In genomic region chr4:55633903-55634302, GRCh38 we compare ENCODE assay signal across 2 cellular contexts.
TF ChIP-seq lines count a peak whose summit lies in the region.

No MANE protein-coding gene starts in this region.

TF ChIP-seq in HCT116, 20 proteins besides CTCF, POLR2A, EP300 and RAD21:
- no peak for TF ChIP-seq CBX3 (IDR thresholded peaks at IDR 0.05; ENCODE audit: low read depth)
- no peak for TF ChIP-seq POLR2AphosphoS5 (IDR thresholded peaks at IDR 0.05; ENCODE audit: low read depth, low read length)
- TF ChIP-seq YY1 (IDR thresholded peaks at IDR 0.05; ENCODE audit: extremely low read depth, insufficient replicate concordance, low read depth, low read length) = no peak
- no peak for TF ChIP-seq JUND (IDR thresholded peaks at IDR 0.05)
- no peak for TF ChIP-seq EGR1 (IDR thresholded peaks at IDR 0.05; ENCODE audit: low read depth)
- TF ChIP-seq SRF (IDR thresholded peaks at IDR 0.05; ENCODE audit: low read depth) = no peak
- no peak for TF ChIP-seq SP1 (IDR thresholded peaks at IDR 0.05; ENCODE audit: low read depth)
- no peak for TF ChIP-seq ATF3 (IDR thresholded peaks at IDR 0.05)
- TF ChIP-seq ZFX (IDR thresholded peaks at IDR 0.05) = no peak
- TF ChIP-seq ELF1 (IDR thresholded peaks at IDR 0.05; ENCODE audit: borderline replicate concordance, low read depth) = no peak
- no peak for TF ChIP-seq ZBTB33 (IDR thresholded peaks at IDR 0.05; ENCODE audit: extremely low read depth, insufficient replicate concordance, low read length)
- TF ChIP-seq SIN3A (IDR thresholded peaks at IDR 0.05; ENCODE audit: low read depth) = no peak
- no peak for TF ChIP-seq MAX (IDR thresholded peaks at IDR 0.05)
- no peak for TF ChIP-seq EZH2phosphoT487 (IDR thresholded peaks at IDR 0.05; ENCODE audit: borderline replicate concordance)
- TF ChIP-seq EZH2 (IDR thresholded peaks at IDR 0.05) = no peak
- no peak for TF ChIP-seq FOSL1 (IDR thresholded peaks at IDR 0.05; ENCODE audit: low read depth)
- TF ChIP-seq TCF7L2 (IDR thresholded peaks at IDR 0.05; ENCODE audit: borderline replicate concordance, extremely low read depth, insufficient read depth, insufficient read length) = no peak
- no peak for TF ChIP-seq REST (IDR thresholded peaks at IDR 0.05; ENCODE audit: low read depth)

TF ChIP-seq in K562, 482 proteins besides CTCF, POLR2A, EP300 and RAD21 (continues in another document):
- TF ChIP-seq ID3 (CRISPR knock-in tag; IDR thresholded peaks at IDR 0.05) (no peak), ID3 (tag; IDR thresholded peaks at IDR 0.05) (0 out of 2 replicates have a peak, but pooled peaks have one; percentile 13), HDAC1 (IDR thresholded peaks at IDR 0.05) (peak in 1 of 2 experiments; percentile 72; a peak in 2 of 4 replicates), RAD51 (IDR thresholded peaks at IDR 0.05; ENCODE audit: borderline replicate concordance, low read depth) (peak; percentile 34; the same call in 1 of the 2 replicates), POLR2H (tag; IDR thresholded peaks at IDR 0.05; ENCODE audit: low read depth) (0 out of 2 replicates have a peak, but pooled peaks have one; percentile 16), CHD7 (IDR thresholded peaks at IDR 0.05; ENCODE audit: low read depth, low read length) (no peak), DPF2 (IDR thresholded peaks at IDR 0.05) (0 out of 2 replicates have a peak, but pooled peaks have one; percentile 35), BRD9 (IDR thresholded peaks at IDR 0.05; ENCODE audit: low read depth, partially characterized antibody) (peak; percentile 40), POLR2AphosphoS5 (IDR thresholded peaks at IDR 0.05; ENCODE audit: control insufficient read depth, insufficient read depth, low read depth, low read length) (0 out of 2 replicates have a peak, but pooled peaks have one; percentile 14), ATF7 (IDR thresholded peaks at IDR 0.05) (no peak), NKRF (IDR thresholded peaks at IDR 0.05; ENCODE audit: borderline replicate concordance) (peak; percentile 64), MTA1 (IDR thresholded peaks at IDR 0.05; ENCODE audit: borderline replicate concordance) (0 out of 2 replicates have a peak, but pooled peaks have one; percentile 42), SMARCA4 (IDR thresholded peaks at IDR 0.05) (0 out of 2 replicates have a peak, but pooled peaks have one; percentile 34), SNIP1 (IDR thresholded peaks at IDR 0.05; ENCODE audit: low read depth) (0 out of 2 replicates have a peak, but pooled peaks have one; percentile 11), EP400 (IDR thresholded peaks at IDR 0.05) (peak; percentile 19; the same call in 1 of the 2 replicates), SIN3A (IDR thresholded peaks at IDR 0.05; ENCODE audit: borderline replicate concordance in 2 of 2, control insufficient read depth in 1 of 2, low read depth in 2 of 2, low read length in 2 of 2) (0 out of 4 replicates have a peak, but pooled peaks of 1 of the 2 experiments have one; percentile 20), GATAD2B (IDR thresholded peaks at IDR 0.05; ENCODE audit: borderline replicate concordance) (0 out of 2 replicates have a peak, but pooled peaks have one; percentile 23), MAX (CRISPR knock-in tag; IDR thresholded peaks at IDR 0.05) (no peak), NCOA1 (IDR thresholded peaks at IDR 0.05; ENCODE audit: low read depth) (no peak), ELF4 (CRISPR knock-in tag; IDR thresholded peaks at IDR 0.05) (0 out of 2 replicates have a peak, but pooled peaks have one; percentile 13), OTX1 (CRISPR knock-in tag; IDR thresholded peaks at IDR 0.05) (0 out of 2 replicates have a peak, but pooled peaks have one; percentile 30), SOX6 (IDR thresholded peaks at IDR 0.05) (peak; percentile 55; the same call in 1 of the 2 replicates), NBN (IDR thresholded peaks at IDR 0.05; ENCODE audit: low read depth) (peak; percentile 51; the same call in 1 of the 2 replicates), CEBPG (CRISPR knock-in tag; IDR thresholded peaks at IDR 0.05) (no peak; the same call in 1 of the 2 replicates), CEBPG (tag; conservative IDR thresholded peaks at IDR 0.05 in 1 of 2, IDR thresholded peaks at IDR 0.05 in 1 of 2) (peak; percentile 25 to 37; a peak in 1 of 4 replicates), RHOXF2B (CRISPR knock-in tag; conservative IDR thresholded peaks at IDR 0.05) (no peak), ARID3B (CRISPR knock-in tag; IDR thresholded peaks at IDR 0.05; ENCODE audit: borderline replicate concordance) (no peak), FOXK2 (conservative IDR thresholded peaks at IDR 0.05 in 1 of 2, IDR thresholded peaks at IDR 0.05 in 1 of 2; ENCODE audit: low read depth in 2 of 2) (peak in 1 of 2 experiments; percentile 35; a peak in 2 of 4 replicates), ARID1B (IDR thresholded peaks at IDR 0.05) (peak; percentile 53; the same call in 1 of the 2 replicates), UBTF (IDR thresholded peaks at IDR 0.05; ENCODE audit: borderline replicate concordance in 1 of 2, low read depth in 2 of 2, low read length in 2 of 2) (no peak), ZNF175 (CRISPR knock-in tag; IDR thresholded peaks at IDR 0.05; ENCODE audit: low read depth) (0 out of 2 replicates have a peak, but pooled peaks have one; percentile 31), JUND (IDR thresholded peaks at IDR 0.05; ENCODE audit: borderline replicate concordance, low read depth, low read length) (0 out of 2 replicates have a peak, but pooled peaks have one; percentile 24), JUND (tag; IDR thresholded peaks at IDR 0.05; ENCODE audit: borderline replicate concordance, low read depth, low read length) (no peak), ZNF445 (CRISPR knock-in tag; IDR thresholded peaks at IDR 0.05; ENCODE audit: low read depth) (no peak), ETV1 (tag; conservative IDR thresholded peaks at IDR 0.05; ENCODE audit: low read depth) (0 out of 2 replicates have a peak, but pooled peaks have one; percentile 16), THRAP3 (IDR thresholded peaks at IDR 0.05; ENCODE audit: borderline replicate concordance) (0 out of 2 replicates have a peak, but pooled peaks have one; percentile 16)
